ENCODE assay signal across 14 cellular contexts in genomic region chr3:87006844-87007439, GRCh38. TPM values are rescaled to one million over a fixed set of nuclear protein-coding genes. Genes with fewer than 3 reads are reported as not detected.
DNase-seq lines count a peak whose midpoint lies in the region; ATAC-seq, FAIRE-seq and TF ChIP-seq lines count a peak whose summit lies in the region.
"Had no signal": no experiment of that assay in that cellular context is flagged by ENCODE, and none has a peak within 500 bp of the region (broad histone marks: within the 10 kb centered on the region; RNA-seq: fewer than 3 reads in every experiment).

No MANE protein-coding gene starts in this region.

- H3K36me3 ChIP-seq in astrocyte (ENCODE audit: insufficient read depth, low read length) (no peaks in the 10 kb centered on the region), HepG2 (replicated peaks in 1 of 2; ENCODE audit: control insufficient read depth in 1 of 2, insufficient read depth in 2 of 2, low read length in 2 of 2) (no peaks in the 10 kb centered on the region), vagina (no peaks in the 10 kb centered on the region)
- H3K36me3 ChIP-seq: spleen had no signal

- H4K20me1 ChIP-seq in astrocyte (ENCODE audit: insufficient read depth, low read length) (no peaks in the 10 kb centered on the region), HepG2 (ENCODE audit: insufficient read depth, low read length) (0 out of 2 replicates have a peak, but pooled peaks cover 2% of the 10 kb centered on the region)

- TF ChIP-seq RAD21 in HepG2 (CRISPR knock-in tag; IDR thresholded peaks at IDR 0.05) = no peak

- TF ChIP-seq CTCF in HFFc6 (IDR thresholded peaks at IDR 0.05) (peak; percentile 80), astrocyte (IDR thresholded peaks at IDR 0.05; ENCODE audit: insufficient read depth, low read depth, low read length) (peak; percentile 45), HepG2 (CRISPR knock-in tag; IDR thresholded peaks at IDR 0.05) (0 out of 2 replicates have a peak, but pooled peaks have one; percentile 14), vagina (IDR thresholded peaks at IDR 0.05) (no peak)

- H3K9ac ChIP-seq in astrocyte (ENCODE audit: low read length) (no peak overlapping the region), HepG2 (ENCODE audit: insufficient read depth, low read depth, low read length) (no peak overlapping the region)

- H3K36me3 Mint-ChIP-seq in HFFc6 (ENCODE audit: low read depth) = no peaks in the 10 kb centered on the region
- H3K36me3 Mint-ChIP-seq in astrocyte (ENCODE audit: low read depth, unreplicated experiment) = no peaks in the 10 kb centered on the region

- TF ChIP-seq POLR2A in HepG2 (IDR thresholded peaks at IDR 0.05; ENCODE audit: insufficient read depth in 1 of 2, low read depth in 2 of 2, low read length in 2 of 2) (no peak), vagina (IDR thresholded peaks at IDR 0.05) (no peak)

- H3K4me1 ChIP-seq in astrocyte (ENCODE audit: insufficient read depth, low read length) (no peaks in the 10 kb centered on the region), HepG2 (ENCODE audit: insufficient read depth, low read length) (no peaks in the 10 kb centered on the region), vagina (no peaks in the 10 kb centered on the region)
- H3K4me1 ChIP-seq: spleen had no signal

- H3K4me1 Mint-ChIP-seq in HFFc6 (ENCODE audit: low read depth) = peaks cover 17% of the 10 kb centered on the region
- H3K4me1 Mint-ChIP-seq in astrocyte (ENCODE audit: low read depth, unreplicated experiment) = peaks cover 1% of the 10 kb centered on the region

- H3K4me3 ChIP-seq in astrocyte (ENCODE audit: insufficient read depth, low read depth, low read length) (no peak overlapping the region), HepG2 (replicated peaks in 1 of 3; ENCODE audit: insufficient read depth in 1 of 3, low read depth in 2 of 3, low read length in 3 of 3) (no peak overlapping the region), vagina (no peak overlapping the region)
- H3K4me3 ChIP-seq: mucosa of descending colon, spleen had no signal

- H2AFZ ChIP-seq in astrocyte (ENCODE audit: low read depth, low read length) (no peak overlapping the region), HepG2 (ENCODE audit: low read length) (no peak overlapping the region)

- ATAC-seq in HepG2 (no peak), HG02798 (IDR thresholded peaks at IDR 0.05; ENCODE audit: poor library complexity, unreplicated experiment) (no peak)
- ATAC-seq: mucosa of descending colon had no signal

- no peaks in the 10 kb centered on the region for H3K27me3 ChIP-seq in astrocyte (ENCODE audit: insufficient read depth, low read length)
- no peaks in the 10 kb centered on the region for H3K27me3 ChIP-seq in HepG2 (ENCODE audit: control insufficient read depth in 1 of 2, insufficient read depth in 2 of 2, low read length in 2 of 2)
- H3K27me3 ChIP-seq in vagina = no peaks in the 10 kb centered on the region
- H3K27me3 ChIP-seq: spleen had no signal

- H3K27ac Mint-ChIP-seq in HFFc6 (no peak overlapping the region), astrocyte (ENCODE audit: unreplicated experiment) (no peak overlapping the region)

- peaks cover 2% of the 10 kb centered on the region; the same call in 1 of the 2 replicates for H3K27me3 Mint-ChIP-seq in HFFc6 (ENCODE audit: insufficient read depth)
- no peaks in the 10 kb centered on the region for H3K27me3 Mint-ChIP-seq in astrocyte (ENCODE audit: low read depth, unreplicated experiment)

- H3K4me3 Mint-ChIP-seq in HFFc6 (no peak overlapping the region), astrocyte (ENCODE audit: unreplicated experiment) (no peak overlapping the region)

- H3K9me3 ChIP-seq in astrocyte (ENCODE audit: insufficient read depth, low read depth, low read length) (no peaks in the 10 kb centered on the region), HepG2 (ENCODE audit: low read length) (no peaks in the 10 kb centered on the region), vagina (no peaks in the 10 kb centered on the region)
- H3K9me3 ChIP-seq: mucosa of descending colon had no signal

- intact Hi-C loops in HepG2 (cut with micrococcal nuclease; ENCODE audit: unreplicated experiment) = loop anchor here (1.0 kb wide), 2 partner anchors 75 to 161 kb away; no protein-coding TSS in a partner anchor
- intact Hi-C loops in vagina (cut with DNase I) = no loop called here

- POLR2A ChIA-PET in HepG2 (lab: Yijun Ruan, JAX) = no interaction called here

- no peak overlapping the region for H3K27ac ChIP-seq in astrocyte (ENCODE audit: low read depth, low read length)
- H3K27ac ChIP-seq in HepG2 (ENCODE audit: extremely low read length, insufficient read depth, low read length) = no peak overlapping the region
- H3K27ac ChIP-seq in vagina = no peak overlapping the region
- H3K27ac ChIP-seq: spleen had no signal

- CTCF ChIA-PET in HepG2 (lab: Yijun Ruan, JAX; ENCODE audit: low intra/inter-chr PET ratio, low total read pairs) = interaction anchor here (1.1 kb wide), 1 partner anchor 76 kb away, joined by 4 read pairs; no protein-coding TSS in a partner anchor

- TF ChIP-seq EP300 in HepG2 (IDR thresholded peaks at IDR 0.05; ENCODE audit: low read depth in 2 of 2, low read length in 2 of 2) (no peak), HepG2 (CRISPR knock-in tag; IDR thresholded peaks at IDR 0.05; ENCODE audit: borderline replicate concordance) (no peak)

- no TSS peak for BruUV-seq in HepG2 (replicated peaks; lab: Mats Ljungman, UMichigan)

- DNase-seq in AML-193 (lab: John Stamatoyannopoulos, UW) (peak; percentile 3 to 45), HFFc6 (peak; percentile 39), astrocyte (ENCODE audit: low read depth) (no peak), HepG2 (ENCODE audit: low spot score) (no peak), vagina (ENCODE audit: extremely low spot score in 2 of 2) (no peak), T-helper 1 cell (no peak)
- no peak for DNase-seq in activated CD4-positive, alpha-beta T cell treated with anti-CD3 and anti-CD28 coated beads for 48 hours
- DNase-seq: DMS153, hippocampal formation, mucosa of descending colon, NCI-H2107, SHP77 treated with DMSO at 0.1 percent for 48 hours, spleen had no signal

- in situ Hi-C loops in HepG2 (cut with HindIII; ENCODE audit: extremely low pct_ligation_motif_present, low pct_unique_long_range_greater_than_20kb) = no loop called here

- H3K9me3 Mint-ChIP-seq in HFFc6 = no peaks in the 10 kb centered on the region
- H3K9me3 Mint-ChIP-seq in astrocyte (ENCODE audit: unreplicated experiment) = no peaks in the 10 kb centered on the region

- WGBS in HepG2 (ENCODE audit: low lambda C conversion rate) = under 1% methylated on average over 4 of the region's 4 CpGs

- FAIRE-seq in astrocyte (lab: Jason Lieb, UNC) (no peak), HepG2 (lab: Jason Lieb, UNC) (no peak)

- no peak overlapping the region for H3K4me2 ChIP-seq in astrocyte (ENCODE audit: low read length)
- H3K4me2 ChIP-seq in HepG2 (ENCODE audit: low read depth, low read length) = no peak overlapping the region

- H3K79me2 ChIP-seq in astrocyte (ENCODE audit: insufficient read depth, low read length) (no peaks in the 10 kb centered on the region), HepG2 (ENCODE audit: insufficient read depth, low read length) (no peaks in the 10 kb centered on the region)

TF ChIP-seq in HepG2, 621 proteins besides CTCF, POLR2A, EP300 and RAD21:
- TF ChIP-seq STAG1 (CRISPR knock-in tag; IDR thresholded peaks at IDR 0.05) (peak; percentile 24; the same call in 1 of the 2 replicates), MIXL1 (CRISPR knock-in tag; IDR thresholded peaks at IDR 0.05) (no peak)

RNA-seq across cellular contexts. Expression of gene VGLL3, which starts 16.0 kb away (rescaled TPM):
- 100 to 1,000 TPM; 117 to 193 (median 151) TPM for total RNA-seq in HFFc6 (2021; fragmentation: NEBNext Ultra II Directional; extraction: Animal tissue kit (Norgen Biotek cat#: 25700))
- 53.8 and 63.7 TPM in 2 replicates for total RNA-seq in astrocyte
- 0.01 and 0.07 TPM in 2 replicates for total RNA-seq in HepG2 (2016; rRNA removed; fragmentation: Illumina TruSeq; extraction: Trizol)
- not detected in 2 replicates for total RNA-seq in HepG2 (2016; cell fraction: cytosol; rRNA removed; fragmentation: Illumina TruSeq; extraction: Trizol; ENCODE audit: low read depth)
- total RNA-seq in HepG2 (2016; cell fraction: insoluble cytoplasmic fraction; rRNA removed; fragmentation: Illumina TruSeq; extraction: Trizol) = 0.01 and 0.02 TPM in 2 replicates
- total RNA-seq in HepG2 (2016; cell fraction: membrane; rRNA removed; fragmentation: Illumina TruSeq; extraction: Trizol) = not detected in 2 replicates
- total RNA-seq in HepG2 (2016; cell fraction: nucleus; rRNA removed; fragmentation: Illumina TruSeq; extraction: Trizol) = 0.03 TPM in 1 of 2 replicates, not detected in the other
- polyA plus RNA-seq in HepG2 (2011; rRNA removed) = 0.03 and 0.04 TPM in 2 replicates
- polyA plus RNA-seq in HepG2 (2011; cell fraction: cytosol; rRNA removed) = 0.04 and 0.15 TPM in 2 replicates
- 0.10 and 0.11 TPM in 2 replicates for polyA plus RNA-seq in HepG2 (2011; cell fraction: nucleus; rRNA removed)
- not detected in 2 replicates for polyA plus RNA-seq in HepG2 (2012)
- not detected in 2 replicates for polyA plus RNA-seq in HepG2 (2016; cell fraction: cytosol; fragmentation: Illumina TruSeq; extraction: Trizol; ENCODE audit: low read depth)
- polyA plus RNA-seq in HepG2 (2016; cell fraction: insoluble cytoplasmic fraction; fragmentation: Illumina TruSeq; extraction: Trizol; ENCODE audit: low read depth) = 0.04 TPM in 1 of 2 replicates, not detected in the other
- polyA plus RNA-seq in HepG2 (2016; cell fraction: membrane; fragmentation: Illumina TruSeq; extraction: Trizol; ENCODE audit: low read depth) = not detected in 2 replicates
- polyA plus RNA-seq in HepG2 (2016; cell fraction: nucleus; fragmentation: Illumina TruSeq; extraction: Trizol; ENCODE audit: insufficient read depth, low read depth) = not detected in 2 replicates
- polyA minus RNA-seq in HepG2 (2011; rRNA and poly(A)+ RNA removed; ENCODE audit: low replicate concordance) = 1.1 and 259 TPM in 2 replicates
- polyA minus RNA-seq in HepG2 (2011; cell fraction: cytosol; rRNA and poly(A)+ RNA removed) = 0.20 and 1.5 TPM in 2 replicates
- polyA minus RNA-seq in HepG2 (2011; cell fraction: nucleus; rRNA and poly(A)+ RNA removed) = 0.13 and 0.25 TPM in 2 replicates
- total RNA-seq in vagina = 17.7 TPM

Comparison
In these comparisons a context has a peak if more than half of its experiments do, and no peak if none do; other contexts are left out.
1. DNase-seq: peak in AML-193 (2 of 2) and HFFc6 (single experiment); none in astrocyte (single experiment), HepG2 (single experiment), activated CD4-positive, alpha-beta T cell treated with anti-CD3 and anti-CD28 coated beads for 48 hours (single experiment), vagina (0 of 2) and T-helper 1 cell (0 of 5).
2. CTCF ChIP-seq: peak in HFFc6 (single experiment), astrocyte (single experiment) and HepG2 (single experiment); none in vagina (0 of 3).
3. RNA of gene VGLL3, which starts 16.0 kb away (total RNA-seq): 117 to 193 TPM in HFFc6, 53.8 to 63.7 TPM in astrocyte and 17.7 TPM in vagina (single experiment); 0.01 to 0.07 TPM in HepG2; every median in the first group is over 10 times any median in the second.